Comparison of ENCODE assay signal across 8 cellular contexts in genomic region chr3:57228734-57229505, GRCh38. TPM values are rescaled to one million over a fixed set of nuclear protein-coding genes. Genes with fewer than 3 reads are reported as not detected.
DNase-seq lines count a peak whose midpoint lies in the region; ATAC-seq and TF ChIP-seq lines count a peak whose summit lies in the region.

No MANE protein-coding gene starts in this region.

- peaks cover 12% of the 10 kb centered on the region for H3K4me1 ChIP-seq in SJCRH30
- H3K4me1 ChIP-seq in endocrine pancreas (ENCODE audit: control insufficient read depth, insufficient read depth, low read length): peaks cover 14% of the 10 kb centered on the region

- H3K9me3 ChIP-seq in SJCRH30 (replicated peaks): no peaks in the 10 kb centered on the region
- H3K9me3 ChIP-seq in endocrine pancreas (ENCODE audit: control insufficient read depth, low read length): no peaks in the 10 kb centered on the region

- H3K27me3 Mint-ChIP-seq in natural killer cell treated with Interleukin-12 subunit alpha and Interleukin-12 subunit beta and Interleukin-15 and Interleukin-18, amount 100 ng/mL, for 72 hours: no peaks in the 10 kb centered on the region

- peak overlapping the region; percentile 80 for H3K4me3 Mint-ChIP-seq in natural killer cell treated with Interleukin-12 subunit alpha and Interleukin-12 subunit beta and Interleukin-15 and Interleukin-18, amount 100 ng/mL, for 72 hours

- no peaks in the 10 kb centered on the region for H3K36me3 Mint-ChIP-seq in natural killer cell treated with Interleukin-12 subunit alpha and Interleukin-12 subunit beta and Interleukin-15 and Interleukin-18, amount 100 ng/mL, for 72 hours

- H3K9ac ChIP-seq in endocrine pancreas (ENCODE audit: control insufficient read depth, insufficient read depth, low read length): peak overlapping the region; percentile 90

- DNase-seq in AG08395 (ENCODE audit: low spot score): peak; percentile 69
- DNase-seq in GM20000 (ENCODE audit: low spot score): peak; percentile 25
- DNase-seq in SJCRH30: peak in 1 of 2 experiments; percentile 14
- no peak for DNase-seq in natural killer cell treated with Interleukin-12 subunit alpha and Interleukin-12 subunit beta and Interleukin-15 and Interleukin-18, amount 100 ng/mL, for 72 hours (ENCODE audit: low spot score)
- no peak for DNase-seq in NCI-H2171 (lab: John Stamatoyannopoulos, UW)
- no peak for DNase-seq in activated gamma-delta T cell treated with Interleukin-2 at 50 U/mL for 16 hours
- DNase-seq in T-helper 9 cell: no peak

- peaks cover 11 to 20% of the 10 kb centered on the region in 2 donors for H3K4me1 Mint-ChIP-seq in natural killer cell treated with Interleukin-12 subunit alpha and Interleukin-12 subunit beta and Interleukin-15 and Interleukin-18, amount 100 ng/mL, for 72 hours (ENCODE audit: low read depth in 2 of 2)

- no peak for TF ChIP-seq CTCF in GM20000 (IDR thresholded peaks at IDR 0.05; ENCODE audit: extremely low read depth, missing control alignments)

- H3K9me3 Mint-ChIP-seq in natural killer cell treated with Interleukin-12 subunit alpha and Interleukin-12 subunit beta and Interleukin-15 and Interleukin-18, amount 100 ng/mL, for 72 hours: no peaks in the 10 kb centered on the region

- ATAC-seq in natural killer cell treated with Interleukin-12 subunit alpha and Interleukin-12 subunit beta and Interleukin-15 and Interleukin-18, amount 100 ng/mL, for 72 hours: peak; percentile 30 to 68

- no peak overlapping the region; the same call in 1 of the 2 replicates for H3K27ac ChIP-seq in SJCRH30

- no peaks in the 10 kb centered on the region for H3K36me3 ChIP-seq in SJCRH30
- no peaks in the 10 kb centered on the region for H3K36me3 ChIP-seq in endocrine pancreas (ENCODE audit: control insufficient read depth, insufficient read depth, low read length)

- H3K4me3 ChIP-seq in SJCRH30: peak overlapping the region; percentile 83
- H3K4me3 ChIP-seq in endocrine pancreas (ENCODE audit: control insufficient read depth, insufficient read depth, low read length): peak overlapping the region; percentile 89

- no peaks in the 10 kb centered on the region for H3K27me3 ChIP-seq in SJCRH30
- H3K27me3 ChIP-seq in endocrine pancreas (ENCODE audit: control insufficient read depth, insufficient read depth, low read length): no peaks in the 10 kb centered on the region

- peak overlapping the region; percentile 38 to 78 for H3K27ac Mint-ChIP-seq in natural killer cell treated with Interleukin-12 subunit alpha and Interleukin-12 subunit beta and Interleukin-15 and Interleukin-18, amount 100 ng/mL, for 72 hours

RNA-seq across cellular contexts. Expression of gene APPL1, which starts 1.4 kb away (rescaled TPM):
- 58.0 and 68.7 TPM in 2 replicates for total RNA-seq in SJCRH30 (2014; rRNA removed; shearing (Covaris generic))
- 10 to 100 TPM; 23.1 to 27.8 TPM for total RNA-seq in natural killer cell treated with Interleukin-12 subunit alpha and Interleukin-12 subunit beta and Interleukin-15 and Interleukin-18, amount 100 ng/mL, for 72 hours

RNA-seq across cellular contexts. Expression of gene HESX1, which starts 29.1 kb away (rescaled TPM):
- total RNA-seq in SJCRH30 (2014; rRNA removed; shearing (Covaris generic)): 1.5 and 1.7 TPM in 2 replicates
- total RNA-seq in natural killer cell treated with Interleukin-12 subunit alpha and Interleukin-12 subunit beta and Interleukin-15 and Interleukin-18, amount 100 ng/mL, for 72 hours: not detected

Comparison
In these comparisons a context has a peak if more than half of its experiments do, and no peak if none do; other contexts are left out.
1. DNase-seq: peak in AG08395 (single experiment) and GM20000 (single experiment); none in natural killer cell treated with Interleukin-12 subunit alpha and Interleukin-12 subunit beta and Interleukin-15 and Interleukin-18, amount 100 ng/mL, for 72 hours (single experiment), NCI-H2171 (single experiment), activated gamma-delta T cell treated with Interleukin-2 at 50 U/mL for 16 hours (single experiment) and T-helper 9 cell (single experiment).